Comparison of ENCODE assay signal across 8 cellular contexts in the genomic region with DNA sequence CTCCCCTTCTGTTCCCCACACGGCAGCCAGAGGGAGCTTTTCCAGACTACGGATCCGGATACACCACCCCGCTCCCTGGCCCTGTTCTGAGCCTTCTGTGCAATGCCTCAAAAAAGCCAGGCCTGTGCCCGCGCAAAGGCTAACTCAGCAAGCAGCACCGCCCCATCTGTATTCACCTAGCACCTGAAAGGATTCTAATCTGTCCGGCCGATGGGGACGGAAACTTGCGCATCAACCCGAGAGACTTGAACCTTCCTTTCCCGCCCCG.
A peak's percentile ranks its signal among the peaks of the same experiment; 100 is the strongest.
DNase-seq lines count a peak whose midpoint lies in the region; ATAC-seq and TF ChIP-seq lines count a peak whose summit lies in the region.

No MANE protein-coding gene starts in this region.

- H3K27ac ChIP-seq in VCaP: peak overlapping the region; percentile 98
- H3K27ac ChIP-seq in cingulate gyrus (ENCODE audit: low read depth, low read length): peak overlapping the region; percentile 86

- DNase-seq in DMS 273 (lab: John Stamatoyannopoulos, UW; ENCODE audit: unreplicated experiment) (peak; percentile 93), HCEC 1CT (peak; percentile 73), NCI-H2196 (lab: John Stamatoyannopoulos, UW; ENCODE audit: unreplicated experiment) (peak; percentile 59), kidney tubule cell (ENCODE audit: low spot score) (peak; percentile 72)
- DNase-seq in stimulated activated CD4-positive, alpha-beta T cell treated with anti-CD3 and anti-CD28 coated beads, Interleukin-15, amount 100 ng/mL, for 24 hours: peak; percentile 67

- peak; percentile 65; the same call in 1 of the 2 replicates for TF ChIP-seq CTCF in VCaP (conservative IDR thresholded peaks at IDR 0.05)

- no peak for ATAC-seq in HG03095 (IDR thresholded peaks at IDR 0.05; ENCODE audit: unreplicated experiment)
